In the genomic region with DNA sequence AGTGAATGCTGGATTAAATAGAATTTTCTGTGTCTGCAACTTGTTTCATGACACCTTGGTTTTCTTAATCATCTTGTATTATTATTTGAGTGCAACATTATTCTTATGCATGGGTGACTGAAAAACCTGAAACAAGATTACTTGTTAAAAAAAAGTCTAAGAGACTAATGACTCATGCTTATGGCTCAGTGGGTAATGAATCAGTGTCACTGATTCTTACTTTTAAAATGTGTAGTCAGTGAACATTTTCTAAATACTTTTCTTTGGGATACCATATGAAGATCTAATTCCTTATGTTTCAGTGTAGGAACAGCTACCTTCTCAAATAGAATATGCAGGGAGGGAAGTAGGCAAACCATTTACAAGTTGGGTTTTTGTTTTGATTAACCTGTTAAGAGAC, we compare ENCODE assay signal across 13 cellular contexts.
DNase-seq lines count a peak whose midpoint lies in the region; ATAC-seq and TF ChIP-seq lines count a peak whose summit lies in the region.
"Had no signal": no experiment of that assay in that cellular context is flagged by ENCODE, and none has a peak within 500 bp of the region (broad histone marks: within the 10 kb centered on the region; RNA-seq: fewer than 3 reads in every experiment).

No MANE protein-coding gene starts in this region.

- H3K27ac ChIP-seq in RWPE1 (no peak overlapping the region), fibroblast of lung (ENCODE audit: insufficient read depth, low read length) (no peak overlapping the region), smooth muscle cell (ENCODE audit: low read depth) (peak overlapping the region; percentile 16)
- H3K27ac ChIP-seq: KMS-11 had no signal

- ATAC-seq in HG02763 (IDR thresholded peaks at IDR 0.05; ENCODE audit: unreplicated experiment) (no peak), HG03025 (IDR thresholded peaks at IDR 0.05; ENCODE audit: low FRiP score, unreplicated experiment) (no peak)
- ATAC-seq: effector memory CD8-positive, alpha-beta T cell had no signal

- peaks cover 8% of the 10 kb centered on the region for H3K27me3 Mint-ChIP-seq in activated T-helper 2 cell treated with anti-CD3 and anti-CD28 coated beads, Interferon-gamma antibody, Interleukin-2, Interleukin-4, amounts not matched to agents 10 μg/mL and 5 μg/mL and 100 μg/mL, durations not matched to agents 14 hours and 24 hours and 36 hours (ENCODE audit: low read depth)

- no peak overlapping the region for H3K27ac Mint-ChIP-seq in activated T-helper 2 cell treated with anti-CD3 and anti-CD28 coated beads, Interferon-gamma antibody, Interleukin-2, Interleukin-4, amounts not matched to agents 10 μg/mL and 5 μg/mL and 100 μg/mL, durations not matched to agents 14 hours and 24 hours and 36 hours
- H3K27ac Mint-ChIP-seq: activated naive CD8-positive, alpha-beta T cell treated with anti-CD3 and anti-CD28 coated beads for 36 hours; effector memory CD8-positive, alpha-beta T cell had no signal

- H3K9ac ChIP-seq in fibroblast of lung (ENCODE audit: insufficient read depth, low read length), result no peak overlapping the region
- no peak overlapping the region for H3K9ac ChIP-seq in smooth muscle cell (ENCODE audit: low read depth)
- H3K9ac ChIP-seq: KMS-11 had no signal

- no peak for TF ChIP-seq CTCF in RWPE1 (conservative IDR thresholded peaks at IDR 0.05; ENCODE audit: low read depth)
- TF ChIP-seq CTCF in fibroblast of lung (conservative IDR thresholded peaks at IDR 0.05 in 1 of 2, IDR thresholded peaks at IDR 0.05 in 1 of 2; ENCODE audit: low read depth in 1 of 2, low read length in 2 of 2), result no peak
- no peak for TF ChIP-seq CTCF in smooth muscle cell (IDR thresholded peaks at IDR 0.05; ENCODE audit: borderline replicate concordance, insufficient read depth, poor library complexity, severe bottlenecking)
- no peak for TF ChIP-seq CTCF in GM10266 (IDR thresholded peaks at IDR 0.05; ENCODE audit: control insufficient read depth, insufficient read depth, low read depth, missing control alignments)

- H3K9me3 Mint-ChIP-seq in activated T-helper 2 cell treated with anti-CD3 and anti-CD28 coated beads, Interferon-gamma antibody, Interleukin-2, Interleukin-4, amounts not matched to agents 10 μg/mL and 5 μg/mL and 100 μg/mL, durations not matched to agents 14 hours and 24 hours and 36 hours, result no peaks in the 10 kb centered on the region
- H3K9me3 Mint-ChIP-seq: activated naive CD8-positive, alpha-beta T cell treated with anti-CD3 and anti-CD28 coated beads for 36 hours; effector memory CD8-positive, alpha-beta T cell had no signal

- H3K9me3 ChIP-seq in fibroblast of lung (ENCODE audit: control insufficient read depth, insufficient read depth, low read depth, low read length), result no peaks in the 10 kb centered on the region
- no peaks in the 10 kb centered on the region for H3K9me3 ChIP-seq in smooth muscle cell (replicated peaks; ENCODE audit: low read depth)

- DNase-seq in GM04504 (ENCODE audit: low read depth) (peak; percentile 27), RWPE1 (ENCODE audit: low spot score) (peak; percentile 54), fibroblast of lung (ENCODE audit: low read depth in 2 of 2) (peak; percentile 74 to 90), smooth muscle cell (lab: John Stamatoyannopoulos, UW; ENCODE audit: unreplicated experiment) (no peak), GM10266 (ENCODE audit: extremely low spot score) (no peak)
- no peak for DNase-seq in activated T-helper 2 cell treated with anti-CD3 and anti-CD28 coated beads, Interferon-gamma antibody, Interleukin-2, Interleukin-4, amounts not matched to agents 10 μg/mL and 5 μg/mL and 100 μg/mL, durations not matched to agents 14 hours and 24 hours and 36 hours (ENCODE audit: low spot score)
- DNase-seq: activated naive CD8-positive, alpha-beta T cell treated with anti-CD3 and anti-CD28 coated beads for 36 hours; DMS 273 treated with DMSO at 0.1 percent for 48 hours; effector memory CD8-positive, alpha-beta T cell; NCI-H2081 treated with DMSO at 0.1 percent for 48 hours had no signal

- H3K79me2 ChIP-seq in fibroblast of lung (ENCODE audit: control insufficient read depth, insufficient read depth, low read length) (no peaks in the 10 kb centered on the region), smooth muscle cell (ENCODE audit: low read depth) (no peaks in the 10 kb centered on the region)

- H3K4me2 ChIP-seq in fibroblast of lung (ENCODE audit: extremely low read depth, insufficient read depth, low read length) (no peak overlapping the region), smooth muscle cell (peak overlapping the region; percentile 60)
- H3K4me2 ChIP-seq: KMS-11 had no signal

- H4K20me1 ChIP-seq in fibroblast of lung (ENCODE audit: control insufficient read depth, extremely low read depth, insufficient read depth, low read length), result no peaks in the 10 kb centered on the region
- no peaks in the 10 kb centered on the region for H4K20me1 ChIP-seq in smooth muscle cell (ENCODE audit: low read depth)

- H3F3A ChIP-seq in smooth muscle cell (ENCODE audit: low read depth), result no peaks in the 10 kb centered on the region

- H3K36me3 Mint-ChIP-seq in activated T-helper 2 cell treated with anti-CD3 and anti-CD28 coated beads, Interferon-gamma antibody, Interleukin-2, Interleukin-4, amounts not matched to agents 10 μg/mL and 5 μg/mL and 100 μg/mL, durations not matched to agents 14 hours and 24 hours and 36 hours (ENCODE audit: low read depth), result no peaks in the 10 kb centered on the region
- H3K36me3 Mint-ChIP-seq: activated naive CD8-positive, alpha-beta T cell treated with anti-CD3 and anti-CD28 coated beads for 36 hours had no signal

- peaks cover 3% of the 10 kb centered on the region for H3K4me1 ChIP-seq in fibroblast of lung (ENCODE audit: control insufficient read depth, extremely low read depth, insufficient read depth, low read length)
- H3K4me1 ChIP-seq in smooth muscle cell (ENCODE audit: low read depth), result peaks cover 5% of the 10 kb centered on the region

- H2AFZ ChIP-seq in fibroblast of lung (ENCODE audit: low read length) (no peak overlapping the region), smooth muscle cell (ENCODE audit: low read depth) (no peak overlapping the region)

- intact Hi-C loops in activated T-helper 2 cell treated with anti-CD3 and anti-CD28 coated beads, Interferon-gamma antibody, Interleukin-2, Interleukin-4, amounts not matched to agents 10 μg/mL and 5 μg/mL and 100 μg/mL, durations not matched to agents 14 hours and 24 hours and 36 hours (cut with micrococcal nuclease), result no loop called here

- H3K36me3 ChIP-seq in fibroblast of lung (ENCODE audit: control insufficient read depth, insufficient read depth, low read length) (no peaks in the 10 kb centered on the region), smooth muscle cell (ENCODE audit: low read depth) (no peaks in the 10 kb centered on the region)

- H3K4me3 ChIP-seq in fibroblast of lung (replicated peaks in 1 of 4; ENCODE audit: control extremely low read depth in 1 of 4, insufficient read depth in 1 of 4, low read depth in 3 of 4, low read length in 4 of 4) (no peak overlapping the region), smooth muscle cell (no peak overlapping the region)

- no peaks in the 10 kb centered on the region for H3K4me1 Mint-ChIP-seq in activated T-helper 2 cell treated with anti-CD3 and anti-CD28 coated beads, Interferon-gamma antibody, Interleukin-2, Interleukin-4, amounts not matched to agents 10 μg/mL and 5 μg/mL and 100 μg/mL, durations not matched to agents 14 hours and 24 hours and 36 hours (ENCODE audit: low read depth)
- H3K4me1 Mint-ChIP-seq: activated naive CD8-positive, alpha-beta T cell treated with anti-CD3 and anti-CD28 coated beads for 36 hours had no signal

- POLR2A ChIA-PET in RWPE1 (lab: Yijun Ruan, JAX; ENCODE audit: low non-redundant PET), result no interaction called here

- CTCF ChIA-PET in RWPE1 (lab: Yijun Ruan, JAX), result interaction anchor here (0.6 kb wide), 1 partner anchor 214 kb away, joined by 3 read pairs; no protein-coding TSS in a partner anchor

- H3K27me3 ChIP-seq in fibroblast of lung (ENCODE audit: control insufficient read depth, insufficient read depth, low read length) (no peaks in the 10 kb centered on the region), smooth muscle cell (ENCODE audit: low read depth) (no peaks in the 10 kb centered on the region)

- no peak overlapping the region for H3K4me3 Mint-ChIP-seq in activated T-helper 2 cell treated with anti-CD3 and anti-CD28 coated beads, Interferon-gamma antibody, Interleukin-2, Interleukin-4, amounts not matched to agents 10 μg/mL and 5 μg/mL and 100 μg/mL, durations not matched to agents 14 hours and 24 hours and 36 hours (ENCODE audit: low read depth)
- H3K4me3 Mint-ChIP-seq: activated naive CD8-positive, alpha-beta T cell treated with anti-CD3 and anti-CD28 coated beads for 36 hours; effector memory CD8-positive, alpha-beta T cell had no signal

Comparison
In these comparisons a context has a peak if more than half of its experiments do, and no peak if none do; other contexts are left out.
1. DNase-seq: peak in GM04504 (single experiment), RWPE1 (single experiment) and fibroblast of lung (2 of 2); none in smooth muscle cell (single experiment), GM10266 (single experiment) and activated T-helper 2 cell treated with anti-CD3 and anti-CD28 coated beads, Interferon-gamma antibody, Interleukin-2, Interleukin-4, amounts not matched to agents 10 μg/mL and 5 μg/mL and 100 μg/mL, durations not matched to agents 14 hours and 24 hours and 36 hours (single experiment).